ENCODE assay signal across 17 cellular contexts in genomic region chr2:216018709-216019108, GRCh38.
"Had no signal": no experiment of that assay in that cellular context is flagged by ENCODE, and none has a peak within 500 bp of the region (broad histone marks: within the 10 kb centered on the region; RNA-seq: fewer than 3 reads in every experiment).

No MANE protein-coding gene starts in this region.

- ATAC-seq: activated T-cell treated with anti-CD3 and anti-CD28 coated beads, Interleukin-2, amount 50 U/mL, for 4 hours had no signal

- H3K36me3 ChIP-seq: breast epithelium had no signal

- H3K27ac ChIP-seq: breast epithelium, PC-9 had no signal

- H3K27me3 ChIP-seq: breast epithelium had no signal

- DNase-seq: activated CD4-positive, alpha-beta T cell treated with anti-CD3 and anti-CD28 coated beads for 48 hours; activated CD4-positive, alpha-beta T cell treated with anti-CD3 and anti-CD28 coated beads, Interleukin-2, amount 50 U/mL, for 4 hours; activated CD4-positive, CD25-positive, alpha-beta regulatory T cell treated with anti-CD3 and anti-CD28 coated beads, Interleukin-2, amount 50 U/mL, for 72 hours; activated CD8-positive, alpha-beta memory T cell treated with anti-CD3 and anti-CD28 coated beads for 24 hours; activated gamma-delta T cell treated with Interleukin-2 at 50 U/mL for 16 hours; activated T-cell treated with anti-CD3 and anti-CD28 coated beads, Interleukin-2, amount 50 U/mL, for 4 hours; aorta; caudate nucleus; NCI-H1048; NCI-H146; NCI-H187 treated with DMSO at 0.1 percent for 48 hours; NCI-H2081 treated with DMSO at 0.1 percent for 48 hours; NCI-H446; NCI-H524; PC-9; SHP77 treated with DMSO at 0.1 percent for 48 hours had no signal

- H3K4me2 ChIP-seq: PC-9 had no signal

- H3K4me1 ChIP-seq: breast epithelium had no signal

- H2AFZ ChIP-seq: PC-9 had no signal

- H3K4me3 ChIP-seq: breast epithelium, PC-9 had no signal

- H3K9me3 ChIP-seq: breast epithelium had no signal
